ENCODE assay signal across 8 cellular contexts in the genomic region with DNA sequence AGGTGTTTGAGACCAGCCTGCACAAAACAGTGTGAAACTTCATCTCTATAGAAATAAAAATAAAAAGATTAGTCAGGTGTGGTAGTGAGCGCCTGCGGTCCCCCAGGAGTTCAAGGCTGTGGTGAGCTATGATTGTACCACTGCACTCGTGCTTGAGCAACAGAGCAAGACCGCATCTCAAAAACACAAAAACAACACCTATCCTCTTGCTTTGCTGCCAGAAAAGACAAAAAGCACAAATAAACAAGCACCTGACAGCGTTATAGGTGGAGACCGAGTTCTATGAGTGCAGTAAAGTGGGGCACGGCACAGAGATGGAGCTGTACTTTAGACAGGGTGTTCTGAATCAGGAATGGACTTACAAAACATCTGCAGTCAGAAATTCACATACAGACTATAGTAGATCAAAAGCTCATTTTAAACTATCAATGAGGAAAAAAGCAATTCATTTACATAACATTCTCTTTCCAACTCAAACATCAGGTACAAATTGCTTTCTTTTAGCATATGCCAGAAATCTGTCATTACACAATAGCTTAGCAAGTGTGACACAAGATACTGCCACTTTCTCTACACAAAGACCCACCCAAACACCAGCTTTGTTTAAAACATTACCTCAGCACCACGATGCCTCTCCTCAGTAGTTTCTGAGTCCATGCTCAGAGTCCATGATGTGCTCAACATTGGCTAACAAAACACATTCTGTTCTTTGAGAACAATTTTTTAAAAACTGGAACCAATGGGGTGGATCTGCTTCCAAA. TPM values are rescaled to one million over a fixed set of nuclear protein-coding genes. Genes with fewer than 3 reads are reported as not detected.
A peak's percentile ranks its signal among the peaks of the same experiment; 100 is the strongest.
DNase-seq lines count a peak whose midpoint lies in the region; ATAC-seq, FAIRE-seq and TF ChIP-seq lines count a peak whose summit lies in the region.

No MANE protein-coding gene starts in this region.

- no peak overlapping the region for H2AFZ ChIP-seq in GM12878 (ENCODE audit: control insufficient read depth, low read depth, low read length)

- TF ChIP-seq RAD21 in GM12878 (IDR thresholded peaks at IDR 0.05; ENCODE audit: insufficient read depth, low read depth, low read length): no peak

- H3K79me2 ChIP-seq in GM12878 (ENCODE audit: control insufficient read depth, insufficient read depth, low read length): peaks cover 97% of the 10 kb centered on the region

- H3K9me3 ChIP-seq in GM12878 (replicated peaks; ENCODE audit: control insufficient read depth, insufficient read depth, low read length): no peaks in the 10 kb centered on the region

- H3K27ac Mint-ChIP-seq in stimulated activated memory B cell treated with anti-CD40 and anti-IgM and Interleukin-4, amounts not matched to agents 10 μg/mL and 1 μg/mL and 100 μg/mL, for 72 hours: peak overlapping the region; percentile 73

- peaks cover 66% of the 10 kb centered on the region for H3K36me3 Mint-ChIP-seq in stimulated activated memory B cell treated with anti-CD40 and anti-IgM and Interleukin-4, amounts not matched to agents 10 μg/mL and 1 μg/mL and 100 μg/mL, for 72 hours

- TF ChIP-seq CTCF in GM12878 (IDR thresholded peaks at IDR 0.05 in 2 of 3, conservative IDR thresholded peaks at IDR 0.05 in 1 of 3; ENCODE audit: control insufficient read depth in 2 of 3, extremely low read depth in 1 of 3, insufficient read depth in 1 of 3, low read depth in 3 of 3, low read length in 3 of 3): no peak

- RAD21 ChIA-PET in GM12878 (lab: Charles Lee; ENCODE audit: unreplicated experiment): interaction anchor here (0.7 to 4.1 kb wide), 17 partner anchors 9 to 230 kb away, joined by 3 to 36 read pairs (median 4); a partner anchor contains a TSS

- no peaks in the 10 kb centered on the region for H3K27me3 Mint-ChIP-seq in stimulated activated memory B cell treated with anti-CD40 and anti-IgM and Interleukin-4, amounts not matched to agents 10 μg/mL and 1 μg/mL and 100 μg/mL, for 72 hours

- H3K9me3 Mint-ChIP-seq in stimulated activated memory B cell treated with anti-CD40 and anti-IgM and Interleukin-4, amounts not matched to agents 10 μg/mL and 1 μg/mL and 100 μg/mL, for 72 hours: peaks cover 3% of the 10 kb centered on the region

- peak; percentile 75 to 91 for TF ChIP-seq EP300 in GM12878 (IDR thresholded peaks at IDR 0.05; ENCODE audit: borderline replicate concordance in 1 of 2, control insufficient read depth in 1 of 2, low read depth in 2 of 2, low read length in 2 of 2)

- in situ Hi-C loops in GM12878 (cut with MboI): no loop called here

- DNase-seq in GM12878 (ENCODE audit: low read depth, low spot score) (peak; percentile 80), GM19238 (ENCODE audit: insufficient read length, low spot score) (no peak), NCI-H1436 (lab: John Stamatoyannopoulos, UW) (no peak), superior temporal gyrus (ENCODE audit: extremely low spot score) (no peak)

- ATAC-seq in GM21390 (IDR thresholded peaks at IDR 0.05; ENCODE audit: unreplicated experiment): peak; percentile 76
- ATAC-seq in HG03520 (IDR thresholded peaks at IDR 0.05; ENCODE audit: unreplicated experiment): peak; percentile 64
- ATAC-seq in GM12878: peak; percentile 69
- peak; percentile 96 for ATAC-seq in stimulated activated memory B cell treated with anti-CD40 and anti-IgM and Interleukin-4, amounts not matched to agents 10 μg/mL and 1 μg/mL and 100 μg/mL, for 72 hours

- POLR2A ChIA-PET in GM12878 (lab: Charles Lee): interaction anchor here (0.5 to 3.5 kb wide), 9 partner anchors 11 to 1414 kb away, joined by 3 to 21 read pairs (median 4); no protein-coding TSS in a partner anchor

- SMC1A ChIA-PET in GM12878 (lab: Charles Lee; ENCODE audit: uncharacterized antibody, unreplicated experiment): interaction anchor here (0.6 to 5.6 kb wide), 19 partner anchors 9 to 165 kb away, joined by 3 to 73 read pairs (median 6); a partner anchor contains a TSS

- no peak for FAIRE-seq in GM12878 (lab: Jason Lieb, UNC)

- peak overlapping the region; percentile 7; the same call in 1 of the 2 replicates for H3K4me3 ChIP-seq in GM08714 (ENCODE audit: low read length)
- H3K4me3 ChIP-seq in GM12878: peak overlapping the region; percentile 29; the same call in 1 of the 2 replicates

- H3K9ac ChIP-seq in GM12878 (ENCODE audit: control insufficient read depth, insufficient read depth, low read length): peak overlapping the region; percentile 15; the same call in 1 of the 2 replicates

- peaks cover 4% of the 10 kb centered on the region; the same call in 1 of the 2 replicates for H4K20me1 ChIP-seq in GM12878 (ENCODE audit: control insufficient read depth, insufficient read depth)

- peaks cover 4 to 18% of the 10 kb centered on the region in 2 experiments for H3K36me3 ChIP-seq in GM12878 (ENCODE audit: control insufficient read depth in 2 of 2, insufficient read depth in 2 of 2, low read length in 1 of 2)

- under 1% methylated on average over 8 of the region's 8 CpGs for WGBS in GM12878 (ENCODE audit: insufficient coverage, insufficient replicate concordance, low lambda C conversion rate, missing lambda C conversion rate)

- H3K4me2 ChIP-seq in GM12878 (ENCODE audit: control insufficient read depth, insufficient read depth): peak overlapping the region; percentile 93

- no peak for TF ChIP-seq POLR2A in GM12878 (IDR thresholded peaks at IDR 0.05; ENCODE audit: low read depth, low read length)

- intact Hi-C loops in GM12878 (cut with micrococcal nuclease; ENCODE audit: unreplicated experiment): no loop called here

- H3K27me3 ChIP-seq in GM12878 (replicated peaks in 1 of 2; ENCODE audit: control insufficient read depth in 2 of 2, insufficient read depth in 2 of 2, low read length in 1 of 2): no peaks in the 10 kb centered on the region

- peak overlapping the region; percentile 62 for H3K4me3 Mint-ChIP-seq in stimulated activated memory B cell treated with anti-CD40 and anti-IgM and Interleukin-4, amounts not matched to agents 10 μg/mL and 1 μg/mL and 100 μg/mL, for 72 hours

- TSS peak; percentile 96 for BruUV-seq in GM12878 (replicated peaks; lab: Mats Ljungman, UMichigan)

- peaks cover 76% of the 10 kb centered on the region for H3K4me1 ChIP-seq in GM12878 (ENCODE audit: control insufficient read depth, insufficient read depth, low read length)

- H3K27ac ChIP-seq in GM12878 (ENCODE audit: control insufficient read depth, insufficient read depth): peak overlapping the region; percentile 54

- CTCF ChIA-PET in GM12878 (lab: Yijun Ruan, JAX): interaction anchor here (1.1 to 5.2 kb wide), 13 partner anchors 8 to 164 kb away, joined by 3 to 45 read pairs (median 5); no protein-coding TSS in a partner anchor

- H3K4me1 Mint-ChIP-seq in stimulated activated memory B cell treated with anti-CD40 and anti-IgM and Interleukin-4, amounts not matched to agents 10 μg/mL and 1 μg/mL and 100 μg/mL, for 72 hours: peaks cover 97% of the 10 kb centered on the region

TF ChIP-seq in GM12878, 131 proteins besides CTCF, POLR2A, EP300 and RAD21 (continues in another document):
- no peak for TF ChIP-seq SMAD5 (IDR thresholded peaks at IDR 0.05; ENCODE audit: low read depth)
- peak; percentile 48; the same call in 1 of the 2 replicates for TF ChIP-seq MEF2A (IDR thresholded peaks at IDR 0.05; ENCODE audit: insufficient read depth, low read depth, low read length)
- TF ChIP-seq YY1 (IDR thresholded peaks at IDR 0.05; ENCODE audit: low read depth, low read length): no peak
- TF ChIP-seq, protein P1, sequence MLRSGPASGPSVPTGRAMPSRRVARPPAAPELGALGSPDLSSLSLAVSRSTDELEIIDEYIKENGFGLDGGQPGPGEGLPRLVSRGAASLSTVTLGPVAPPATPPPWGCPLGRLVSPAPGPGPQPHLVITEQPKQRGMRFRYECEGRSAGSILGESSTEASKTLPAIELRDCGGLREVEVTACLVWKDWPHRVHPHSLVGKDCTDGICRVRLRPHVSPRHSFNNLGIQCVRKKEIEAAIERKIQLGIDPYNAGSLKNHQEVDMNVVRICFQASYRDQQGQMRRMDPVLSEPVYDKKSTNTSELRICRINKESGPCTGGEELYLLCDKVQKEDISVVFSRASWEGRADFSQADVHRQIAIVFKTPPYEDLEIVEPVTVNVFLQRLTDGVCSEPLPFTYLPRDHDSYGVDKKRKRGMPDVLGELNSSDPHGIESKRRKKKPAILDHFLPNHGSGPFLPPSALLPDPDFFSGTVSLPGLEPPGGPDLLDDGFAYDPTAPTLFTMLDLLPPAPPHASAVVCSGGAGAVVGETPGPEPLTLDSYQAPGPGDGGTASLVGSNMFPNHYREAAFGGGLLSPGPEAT (IDR thresholded peaks at IDR 0.05; ENCODE audit: low read depth): peak; percentile 55; the same call in 1 of the 2 replicates
- no peak for TF ChIP-seq HDAC6 (IDR thresholded peaks at IDR 0.05; ENCODE audit: unreplicated experiment)
- TF ChIP-seq IKZF1 (conservative IDR thresholded peaks at IDR 0.05): no peak; the same call in 1 of the 2 replicates
- no peak for TF ChIP-seq EGR1 (IDR thresholded peaks at IDR 0.05; ENCODE audit: borderline replicate concordance in 1 of 2, low read depth in 2 of 2, low read length in 2 of 2)

RNA-seq across cellular contexts. Expression of a gene that starts 10.1 kb away (rescaled TPM):
- 54.4 and 55.1 TPM in 2 replicates for total RNA-seq in GM12878 (2013; cell fraction: nucleolus; rRNA removed)
- total RNA-seq in GM12878 (2014; rRNA removed): 189 and 200 TPM in 2 replicates
- 155 and 160 TPM in 2 replicates for total RNA-seq in GM12878 (2014; rRNA removed; fragmentation: Illumina TruSeq; extraction: Trizol)
- 248 and 249 TPM in 2 replicates for total RNA-seq in GM12878 (2021)
- polyA plus RNA-seq in GM12878 (2011; ENCODE audit: low read depth): 148 TPM
- 93.4 and 128 TPM in 2 replicates for polyA plus RNA-seq in GM12878 (2011; rRNA removed)
- polyA plus RNA-seq in GM12878 (2011; cell fraction: cytosol; rRNA removed): 112 and 120 TPM in 2 replicates
- polyA plus RNA-seq in GM12878 (2011; cell fraction: nucleus; rRNA removed): 120 and 221 TPM in 2 replicates
- polyA plus RNA-seq in GM12878 (2012): 164 and 171 TPM in 2 replicates
- 141 and 160 TPM in 2 replicates for polyA plus RNA-seq in GM12878 (2014; fragmentation: Illumina TruSeq; extraction: Trizol)
- polyA plus RNA-seq in GM12878 (2014; fragmentation: Nextera tagmentation; extraction: Ambion mirVana): 10 to 100 TPM; 79.1 to 98.6 TPM
- polyA plus RNA-seq in GM12878 (2014; rRNA removed): 162 and 171 TPM in 2 replicates
- 100 to 1,000 TPM; 277 to 282 TPM for polyA plus RNA-seq in GM12878 (2016; fragmentation: Nextera tagmentation; extraction: Ambion mirVana)
- polyA minus RNA-seq in GM12878 (2011; rRNA and poly(A)+ RNA removed): 93.4 and 100 TPM in 2 replicates
- polyA minus RNA-seq in GM12878 (2011; cell fraction: cytosol; rRNA and poly(A)+ RNA removed): 46.6 and 47.4 TPM in 2 replicates
- 24.4 and 59.1 TPM in 2 replicates for polyA minus RNA-seq in GM12878 (2011; cell fraction: nucleus; rRNA and poly(A)+ RNA removed)
